19 cellular contexts compared by ENCODE assay signal in genomic region chr7:116828281-116828680, GRCh38. TPM values are rescaled to one million over a fixed set of nuclear protein-coding genes. Genes with fewer than 3 reads are reported as not detected.
DNase-seq lines count a peak whose midpoint lies in the region; ATAC-seq and TF ChIP-seq lines count a peak whose summit lies in the region.
"Had no signal": no experiment of that assay in that cellular context is flagged by ENCODE, and none has a peak within 500 bp of the region (broad histone marks: within the 10 kb centered on the region; RNA-seq: fewer than 3 reads in every experiment).

No MANE protein-coding gene starts in this region.

- TF ChIP-seq CTCF in Calu3 (IDR thresholded peaks at IDR 0.05; ENCODE audit: unreplicated experiment) (no peak), HEK293 (tag by site-specific recombination; IDR thresholded peaks at IDR 0.05) (no peak), RWPE2 (IDR thresholded peaks at IDR 0.05; ENCODE audit: poor library complexity, severe bottlenecking) (peak; percentile 40), foreskin keratinocyte (conservative IDR thresholded peaks at IDR 0.05) (peak; percentile 31)

- H3K27me3 ChIP-seq in RWPE2 (ENCODE audit: insufficient read depth, poor library complexity, severe bottlenecking) (no peaks in the 10 kb centered on the region), foreskin keratinocyte (peaks cover 7% of the 10 kb centered on the region)
- H3K27me3 ChIP-seq: MG63 had no signal

- POLR2A ChIA-PET in HEK293 (lab: Yijun Ruan, JAX) = no interaction called here

- BruUV-seq in Calu3 (replicated peaks; lab: Mats Ljungman, UMichigan) = no TSS peak

- CTCF ChIA-PET in Calu3 (lab: Charles Lee) (interaction anchor here (0.6 to 0.9 kb wide), 2 partner anchors 11 to 602 kb away, joined by 3 read pairs; no protein-coding TSS in a partner anchor), HEK293 (lab: Yijun Ruan, JAX) (interaction anchor here (0.6 to 0.7 kb wide), 2 partner anchors 293 to 566 kb away, joined by 4 read pairs; no protein-coding TSS in a partner anchor)

- no peak overlapping the region for H3K4me3 Mint-ChIP-seq in Calu3 (ENCODE audit: low read depth, unreplicated experiment)

- H3K4me1 ChIP-seq in HEK293 (ENCODE audit: control insufficient read depth, insufficient read depth, low read length) = no peaks in the 10 kb centered on the region
- H3K4me1 ChIP-seq in RWPE2 (ENCODE audit: insufficient read depth, poor library complexity, severe bottlenecking) = no peaks in the 10 kb centered on the region
- H3K4me1 ChIP-seq in foreskin keratinocyte = no peaks in the 10 kb centered on the region

- no peaks in the 10 kb centered on the region for H3K36me3 ChIP-seq in HEK293 (ENCODE audit: control insufficient read depth in 2 of 2, insufficient read depth in 1 of 2, low read length in 2 of 2)
- H3K36me3 ChIP-seq in RWPE2 (ENCODE audit: low read depth) = no peaks in the 10 kb centered on the region
- H3K36me3 ChIP-seq: MG63 had no signal

- H3K27ac Mint-ChIP-seq in Calu3 (ENCODE audit: unreplicated experiment) = no peak overlapping the region

- H3K27ac ChIP-seq in HEK293 (ENCODE audit: extremely low read depth, low read depth, low read length) (no peak overlapping the region), RWPE2 (ENCODE audit: poor library complexity, severe bottlenecking) (no peak overlapping the region), foreskin keratinocyte (no peak overlapping the region)
- H3K27ac ChIP-seq: GM23248, PC-9 had no signal

- ATAC-seq in RWPE2 (ENCODE audit: low read depth) (no peak), foreskin keratinocyte (no peak), GM21529 (IDR thresholded peaks at IDR 0.05; ENCODE audit: unreplicated experiment) (no peak), GM21528 (IDR thresholded peaks at IDR 0.05; ENCODE audit: low FRiP score, unreplicated experiment) (no peak)
- ATAC-seq: HepG2 had no signal

- DNase-seq in Calu3 (peak; percentile 14), RWPE2 (ENCODE audit: low spot score) (no peak), foreskin keratinocyte (no peak)
- DNase-seq in activated CD4-positive, alpha-beta T cell treated with anti-CD3 and anti-CD28 coated beads for 4 hours = no peak
- DNase-seq: ACHN, AML-193, COR-L47, GM23248, MG63, NCI-H1092, NCI-H2107, NCI-H345, NCI-H526 treated with DMSO at 0.1 percent for 48 hours, PC-9, SW 1271 had no signal

- no peaks in the 10 kb centered on the region for H3K9me3 Mint-ChIP-seq in Calu3 (ENCODE audit: low read depth, unreplicated experiment)

- intact Hi-C loops in Calu3 (cut with micrococcal nuclease; ENCODE audit: unreplicated experiment) = no loop called here

- H3K27me3 Mint-ChIP-seq in Calu3 (ENCODE audit: unreplicated experiment) = no peaks in the 10 kb centered on the region

- H3K9me3 ChIP-seq in HEK293 (ENCODE audit: control insufficient read depth, insufficient read depth, low read depth, low read length) = no peaks in the 10 kb centered on the region
- H3K9me3 ChIP-seq in RWPE2 (ENCODE audit: severe bottlenecking) = no peaks in the 10 kb centered on the region
- H3K9me3 ChIP-seq: MG63 had no signal

- peaks cover 9% of the 10 kb centered on the region for H3K4me1 Mint-ChIP-seq in Calu3 (ENCODE audit: low read depth, unreplicated experiment)

- no peak overlapping the region for H3K4me3 ChIP-seq in HEK293 (ENCODE audit: low read depth, low read length)
- no peak overlapping the region for H3K4me3 ChIP-seq in RWPE2 (ENCODE audit: severe bottlenecking)
- H3K4me3 ChIP-seq: GM23248, MG63, PC-9 had no signal

- H3K36me3 Mint-ChIP-seq in Calu3 (ENCODE audit: insufficient read depth, unreplicated experiment) = no peaks in the 10 kb centered on the region

TF ChIP-seq in HEK293, 187 proteins besides CTCF, POLR2A, EP300 and RAD21:
- no peak for TF ChIP-seq YY2 (tag by site-specific recombination; IDR thresholded peaks at IDR 0.05)
- TF ChIP-seq ZNF654 (tag by site-specific recombination; IDR thresholded peaks at IDR 0.05; ENCODE audit: low read depth) = peak; percentile 39
- no peak for TF ChIP-seq AEBP2 (tag by site-specific recombination; IDR thresholded peaks at IDR 0.05; ENCODE audit: borderline replicate concordance)
- no peak for TF ChIP-seq ZFP3 (tag by site-specific recombination; IDR thresholded peaks at IDR 0.05; ENCODE audit: low read depth)
- no peak for TF ChIP-seq ZNF629 (tag by site-specific recombination; IDR thresholded peaks at IDR 0.05)

RNA-seq across cellular contexts. Expression of gene CAPZA2, which starts 34.1 kb away (rescaled TPM):
- total RNA-seq in Calu3 (2022) (209 TPM in 2 replicates), foreskin keratinocyte (112 and 116 TPM in 2 replicates)
- polyA plus RNA-seq in foreskin keratinocyte = 37.2 and 49.6 TPM in 2 replicates

Comparison
In these comparisons a context has a peak if more than half of its experiments do, and no peak if none do; other contexts are left out.
1. CTCF ChIP-seq: peak in RWPE2 (single experiment) and foreskin keratinocyte (single experiment); none in Calu3 (single experiment) and HEK293 (single experiment).